In genomic region chr16:81410643-81411235, GRCh38 we compare ENCODE assay signal across 24 cellular contexts. TPM values are rescaled to one million over a fixed set of nuclear protein-coding genes. Genes with fewer than 3 reads are reported as not detected.
DNase-seq lines count a peak whose midpoint lies in the region; ATAC-seq and TF ChIP-seq lines count a peak whose summit lies in the region.
"Had no signal": no experiment of that assay in that cellular context is flagged by ENCODE, and none has a peak within 500 bp of the region (broad histone marks: within the 10 kb centered on the region; RNA-seq: fewer than 3 reads in every experiment).

No MANE protein-coding gene starts in this region.

- H3K27me3 Mint-ChIP-seq in endodermal cell (ENCODE audit: insufficient read depth) = peaks cover 2% of the 10 kb centered on the region
- H3K27me3 Mint-ChIP-seq in activated CD4-positive, alpha-beta T cell treated with anti-CD3 and anti-CD28 coated beads for 36 hours = no peaks in the 10 kb centered on the region
- H3K27me3 Mint-ChIP-seq: CD4-positive, alpha-beta T cell had no signal

- peak overlapping the region; percentile 48 for H3K27ac Mint-ChIP-seq in endodermal cell
- no peak overlapping the region for H3K27ac Mint-ChIP-seq in activated CD4-positive, alpha-beta T cell treated with anti-CD3 and anti-CD28 coated beads for 36 hours
- H3K27ac Mint-ChIP-seq: B cell; CD4-positive, alpha-beta T cell had no signal

- no peak overlapping the region for H3K4me3 Mint-ChIP-seq in endodermal cell
- H3K4me3 Mint-ChIP-seq in activated CD4-positive, alpha-beta T cell treated with anti-CD3 and anti-CD28 coated beads for 36 hours = no peak overlapping the region
- H3K4me3 Mint-ChIP-seq: B cell; CD4-positive, alpha-beta T cell had no signal

- no peaks in the 10 kb centered on the region for H3K9me3 ChIP-seq in DND-41 (ENCODE audit: insufficient read depth, low read length, severe bottlenecking)
- no peaks in the 10 kb centered on the region for H3K9me3 ChIP-seq in HUES64 (ENCODE audit: insufficient read depth, low read depth, low read length)
- H3K9me3 ChIP-seq in endodermal cell (ENCODE audit: control insufficient read depth, low read length) = no peaks in the 10 kb centered on the region

- DNase-seq in DND-41 (no peak), endodermal cell (peak; percentile 77), myocyte (ENCODE audit: low read depth) (peak; percentile 3), AML-193 (lab: John Stamatoyannopoulos, UW) (no peak)
- no peak for DNase-seq in activated CD4-positive, alpha-beta T cell treated with anti-CD3 and anti-CD28 coated beads for 36 hours
- DNase-seq: ACHN; Calu3; CD4-positive, alpha-beta T cell; DMS79 treated with DMSO at 0.1 percent for 48 hours; GF-D8; IMR-90; Kasumi-1; NCI-H1417 treated with DMSO at 0.1 percent for 48 hours; NCI-H2029; NCI-H2227 treated with DMSO at 0.1 percent for 48 hours; NCI-H526 treated with DMSO at 0.1 percent for 48 hours; NK-92 treated with Interleukin-12 subunit alpha and Interleukin-12 subunit beta, amount 100 ng/mL, for 24 hours; PC-9 had no signal

- WGBS in HUES64 = 51% methylated on average over 9 of the region's 10 CpGs
- 46 to 70% methylated on average over 8 to 10 of the region's 10 CpGs for WGBS in endodermal cell (ENCODE audit: insufficient coverage in 1 of 2, insufficient read length in 1 of 2), 2 experiments

- H3K4me3 ChIP-seq in DND-41 (ENCODE audit: low read depth in 1 of 2, low read length in 2 of 2) (no peak overlapping the region), HUES64 (ENCODE audit: low read length) (no peak overlapping the region), endodermal cell (ENCODE audit: low read length) (no peak overlapping the region)
- H3K4me3 ChIP-seq: PC-9, SK-N-MC had no signal

- POLR2A ChIA-PET in activated CD4-positive, alpha-beta T cell treated with anti-CD3 and anti-CD28 coated beads for 36 hours (lab: Charles Lee) = interaction anchor here (0.7 kb wide), 1 partner anchor 411 kb away, joined by 3 read pairs; no protein-coding TSS in a partner anchor

- H3K79me2 ChIP-seq in DND-41 (ENCODE audit: insufficient read depth, low read length) = no peaks in the 10 kb centered on the region

- no peaks in the 10 kb centered on the region for H3K36me3 Mint-ChIP-seq in endodermal cell (ENCODE audit: low read depth)
- H3K36me3 Mint-ChIP-seq in activated CD4-positive, alpha-beta T cell treated with anti-CD3 and anti-CD28 coated beads for 36 hours (ENCODE audit: low read depth) = no peaks in the 10 kb centered on the region

- peaks cover 12% of the 10 kb centered on the region for H3K4me1 Mint-ChIP-seq in endodermal cell
- peaks cover 6% of the 10 kb centered on the region for H3K4me1 Mint-ChIP-seq in activated CD4-positive, alpha-beta T cell treated with anti-CD3 and anti-CD28 coated beads for 36 hours
- H3K4me1 Mint-ChIP-seq: B cell had no signal

- H3K27me3 ChIP-seq in DND-41 (ENCODE audit: insufficient read depth, low read length, poor library complexity) (no peaks in the 10 kb centered on the region), HUES64 (ENCODE audit: insufficient read depth, low read length) (no peaks in the 10 kb centered on the region), endodermal cell (ENCODE audit: control insufficient read depth, insufficient read depth, low read length, poor library complexity, severe bottlenecking) (no peaks in the 10 kb centered on the region)

- CTCF ChIA-PET in activated CD4-positive, alpha-beta T cell treated with anti-CD3 and anti-CD28 coated beads for 36 hours (lab: Charles Lee) = interaction anchor here (0.7 to 1.3 kb wide), 2 partner anchors 298 to 319 kb away, joined by 5 read pairs; no protein-coding TSS in a partner anchor

- no peak overlapping the region for H3K27ac ChIP-seq in DND-41 (ENCODE audit: low read length)
- no peak overlapping the region for H3K27ac ChIP-seq in HUES64 (ENCODE audit: low read depth, low read length)
- no peak overlapping the region for H3K27ac ChIP-seq in endodermal cell (ENCODE audit: low read depth, low read length)
- H3K27ac ChIP-seq: PC-9, SK-N-MC had no signal

- intact Hi-C loops in activated CD4-positive, alpha-beta T cell treated with anti-CD3 and anti-CD28 coated beads for 36 hours (cut with DNase I, micrococcal nuclease) = no loop called here

- no peak overlapping the region for H3K4me2 ChIP-seq in DND-41 (ENCODE audit: insufficient read depth, low read length)
- H3K4me2 ChIP-seq: PC-9 had no signal

- no peaks in the 10 kb centered on the region for H4K20me1 ChIP-seq in DND-41 (ENCODE audit: insufficient read depth, low read length)

- no peaks in the 10 kb centered on the region for H3K36me3 ChIP-seq in DND-41 (ENCODE audit: insufficient read depth, low read length)
- H3K36me3 ChIP-seq in HUES64 (ENCODE audit: insufficient read depth, low read length) = no peaks in the 10 kb centered on the region
- H3K36me3 ChIP-seq in endodermal cell (ENCODE audit: control insufficient read depth, insufficient read depth, low read length) = no peaks in the 10 kb centered on the region

- H3K9me3 Mint-ChIP-seq in endodermal cell = no peaks in the 10 kb centered on the region
- H3K9me3 Mint-ChIP-seq in activated CD4-positive, alpha-beta T cell treated with anti-CD3 and anti-CD28 coated beads for 36 hours (ENCODE audit: low read depth) = no peaks in the 10 kb centered on the region
- H3K9me3 Mint-ChIP-seq: CD4-positive, alpha-beta T cell had no signal

- no peak overlapping the region for H2AFZ ChIP-seq in DND-41 (ENCODE audit: low read depth, low read length)
- H2AFZ ChIP-seq: PC-9 had no signal

- H3K4me1 ChIP-seq in DND-41 (ENCODE audit: insufficient read depth, low read length) = peaks cover 5% of the 10 kb centered on the region; the same call in 1 of the 2 replicates
- peaks cover 20% of the 10 kb centered on the region for H3K4me1 ChIP-seq in HUES64 (ENCODE audit: insufficient read depth, low read length)
- no peaks in the 10 kb centered on the region for H3K4me1 ChIP-seq in endodermal cell (ENCODE audit: control insufficient read depth, insufficient read depth, low read length)

- ATAC-seq in DND-41 (ENCODE audit: insufficient read depth, low read depth) (peak; percentile 54; the same call in 1 of the 3 replicates), GM19324 (IDR thresholded peaks at IDR 0.05; ENCODE audit: low FRiP score, unreplicated experiment) (no peak), HG03108 (IDR thresholded peaks at IDR 0.05; ENCODE audit: unreplicated experiment) (no peak)
- no peak for ATAC-seq in activated CD4-positive, alpha-beta T cell treated with anti-CD3 and anti-CD28 coated beads for 36 hours
- ATAC-seq: Right ventricle myocardium inferior had no signal

- no peak overlapping the region for H3K9ac ChIP-seq in DND-41 (ENCODE audit: low read depth, low read length)
- 0 out of 2 replicates have a peak overlapping the region, but pooled peaks have one; percentile 19 for H3K9ac ChIP-seq in HUES64 (ENCODE audit: low read depth, low read length)
- no peak overlapping the region for H3K9ac ChIP-seq in endodermal cell (ENCODE audit: extremely low read depth, low read length, poor library complexity, severe bottlenecking)

- TF ChIP-seq CTCF in DND-41 (IDR thresholded peaks at IDR 0.05; ENCODE audit: borderline replicate concordance, extremely low read depth, low read length, poor library complexity, severe bottlenecking) (no peak), endodermal cell (conservative IDR thresholded peaks at IDR 0.05) (no peak)

RNA-seq across cellular contexts. Expression of gene CMIP, which starts 33.9 kb away (rescaled TPM):
- 23.9 TPM for polyA plus RNA-seq in HUES64 (2013, experiment 1 of 2)
- 30.1 TPM for polyA plus RNA-seq in HUES64 (2013, experiment 2 of 2)
- 10 to 100 TPM; 64.0 to 64.7 TPM for total RNA-seq in endodermal cell
- 52.7 TPM for polyA plus RNA-seq in endodermal cell (2013, experiment 1 of 2)
- 47.8 TPM for polyA plus RNA-seq in endodermal cell (2013, experiment 2 of 2)
- total RNA-seq in myocyte = 13.5 and 20.0 TPM in 2 replicates
- polyA plus RNA-seq in myocyte (2012) = 76.5 TPM
- 10 to 100 TPM; 39.1 to 40.3 TPM for total RNA-seq in activated CD4-positive, alpha-beta T cell treated with anti-CD3 and anti-CD28 coated beads for 36 hours

Comparison
In these comparisons a context has a peak if more than half of its experiments do, and no peak if none do; other contexts are left out.
1. DNase-seq: peak in endodermal cell (single experiment) and myocyte (single experiment); none in DND-41 (single experiment), AML-193 (0 of 2) and activated CD4-positive, alpha-beta T cell treated with anti-CD3 and anti-CD28 coated beads for 36 hours (single experiment).